Comparison of ENCODE assay signal across 8 cellular contexts in the genomic region with DNA sequence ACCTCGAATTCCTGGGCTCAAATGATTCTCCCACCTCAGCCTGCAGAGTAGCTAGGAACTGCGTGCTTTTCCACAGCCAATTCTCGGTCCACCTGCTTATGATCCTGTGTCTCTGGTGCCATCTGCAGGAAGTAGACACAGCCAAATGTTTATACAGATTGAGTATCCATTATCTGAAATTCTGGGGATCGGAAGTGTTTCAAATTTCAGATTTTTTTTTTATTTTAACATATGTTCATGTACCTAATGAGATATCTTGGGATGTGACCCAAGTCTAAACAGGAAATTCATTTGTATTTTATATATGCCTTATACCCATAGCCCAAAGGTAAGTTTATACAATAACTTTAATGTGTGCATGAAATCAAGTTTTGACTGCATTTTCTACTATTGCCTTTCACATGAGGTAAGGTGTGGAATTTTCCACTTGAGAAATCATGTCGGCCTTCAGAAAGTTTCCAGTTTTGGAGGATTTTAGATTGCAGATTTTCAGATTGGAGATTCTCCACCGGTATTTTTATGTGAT.
DNase-seq lines count a peak whose midpoint lies in the region; ATAC-seq and TF ChIP-seq lines count a peak whose summit lies in the region.

No MANE protein-coding gene starts in this region.

- peak; percentile 25 for DNase-seq in AG09309 (ENCODE audit: low read depth)
- DNase-seq in ELR (ENCODE audit: low read depth): peak; percentile 70
- DNase-seq in NCI-H69 (lab: John Stamatoyannopoulos, UW): peak; percentile 54
- peak; percentile 66 for DNase-seq in dedifferentiated amniotic fluid mesenchymal stem cell (ENCODE audit: extremely low spot score)
- peak; percentile 60 for DNase-seq in mucosa of gallbladder (ENCODE audit: low spot score)
- DNase-seq in HuH-7.5 (ENCODE audit: low spot score): no peak

- peak; percentile 76 for TF ChIP-seq CTCF in AG09309 (IDR thresholded peaks at IDR 0.05; ENCODE audit: control insufficient read depth, insufficient read depth, low read depth, low read length, missing control alignments)

- ATAC-seq in GM18519 (IDR thresholded peaks at IDR 0.05; ENCODE audit: low FRiP score, unreplicated experiment) (no peak), HG02642 (IDR thresholded peaks at IDR 0.05; ENCODE audit: poor library complexity, unreplicated experiment) (no peak)

- H3K4me3 ChIP-seq in AG09309 (ENCODE audit: control insufficient read depth, low read depth, low read length): no peak overlapping the region
